ENCODE assay signal across 18 cellular contexts in the genomic region with DNA sequence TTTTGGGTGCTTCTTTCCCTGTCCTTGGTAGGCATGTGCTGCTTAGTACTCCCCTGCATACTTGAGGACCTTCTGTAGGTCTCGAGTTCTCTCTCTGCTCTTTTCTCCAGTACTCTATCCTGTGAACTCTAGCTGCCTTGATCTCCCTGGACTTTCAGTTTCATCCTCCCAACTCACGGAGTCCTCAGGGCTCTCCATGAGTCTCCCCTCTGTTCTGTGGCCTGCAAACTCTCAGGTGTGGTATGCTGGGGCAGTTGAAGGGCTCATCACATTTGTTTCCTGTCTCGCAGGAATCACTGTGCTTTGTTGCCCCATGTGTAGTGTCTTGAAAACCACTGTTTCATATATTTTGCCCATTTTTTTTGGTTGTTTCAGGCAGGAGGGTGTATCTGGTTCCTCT. TPM values are rescaled to one million over a fixed set of nuclear protein-coding genes. Genes with fewer than 3 reads are reported as not detected.
DNase-seq lines count a peak whose midpoint lies in the region; ATAC-seq and TF ChIP-seq lines count a peak whose summit lies in the region.
"Had no signal": no experiment of that assay in that cellular context is flagged by ENCODE, and none has a peak within 500 bp of the region (broad histone marks: within the 10 kb centered on the region; RNA-seq: fewer than 3 reads in every experiment).

No MANE protein-coding gene starts in this region.

- ATAC-seq in stimulated activated naive CD8-positive, alpha-beta T cell treated with anti-CD3 and anti-CD28 coated beads, Interleukin-15, amount 100 ng/mL, for 72 hours = no peak
- ATAC-seq in memory B cell (ENCODE audit: low read depth) (no peak), upper lobe of left lung (ENCODE audit: low FRiP score in 2 of 2) (no peak)

- TF ChIP-seq POLR2A in upper lobe of left lung (IDR thresholded peaks at IDR 0.05) = no peak

- peaks cover 66% of the 10 kb centered on the region for H3K4me1 Mint-ChIP-seq in stimulated activated naive CD8-positive, alpha-beta T cell treated with anti-CD3 and anti-CD28 coated beads, Interleukin-15, Interleukin-2, amounts not matched to agents 100 ng/mL and 50 ng/mL, for 24 hours (ENCODE audit: low read depth)
- H3K4me1 Mint-ChIP-seq in stimulated activated naive CD8-positive, alpha-beta T cell treated with anti-CD3 and anti-CD28 coated beads, Interleukin-15, amount 100 ng/mL, for 72 hours = peaks cover 59% of the 10 kb centered on the region
- peaks cover 53% of the 10 kb centered on the region for H3K4me1 Mint-ChIP-seq in activated CD4-positive, alpha-beta memory T cell treated with anti-CD3 and anti-CD28 coated beads, Interleukin-2, amount 10 ng/mL, durations not matched to agents 7 days and 5 days
- H3K4me1 Mint-ChIP-seq in memory B cell = peaks cover 34% of the 10 kb centered on the region

- no peak for TF ChIP-seq CTCF in upper lobe of left lung (IDR thresholded peaks at IDR 0.05)

- H3K27me3 Mint-ChIP-seq in stimulated activated naive CD8-positive, alpha-beta T cell treated with anti-CD3 and anti-CD28 coated beads, Interleukin-15, Interleukin-2, amounts not matched to agents 100 ng/mL and 50 ng/mL, for 24 hours = no peaks in the 10 kb centered on the region
- no peaks in the 10 kb centered on the region for H3K27me3 Mint-ChIP-seq in stimulated activated naive CD8-positive, alpha-beta T cell treated with anti-CD3 and anti-CD28 coated beads, Interleukin-15, amount 100 ng/mL, for 72 hours
- H3K27me3 Mint-ChIP-seq in activated CD4-positive, alpha-beta memory T cell treated with anti-CD3 and anti-CD28 coated beads, Interleukin-2, amount 10 ng/mL, durations not matched to agents 7 days and 5 days = no peaks in the 10 kb centered on the region
- no peaks in the 10 kb centered on the region for H3K27me3 Mint-ChIP-seq in memory B cell

- peaks cover 24 to 31% (median 29%) of the 10 kb centered on the region in 4 donors for H3K4me1 ChIP-seq in upper lobe of left lung

- H3K27me3 ChIP-seq in upper lobe of left lung = no peaks in the 10 kb centered on the region
- H3K27me3 ChIP-seq: BE2C, Peyer's patch, spleen, suprapubic skin had no signal

- H3K9me3 Mint-ChIP-seq in stimulated activated naive CD8-positive, alpha-beta T cell treated with anti-CD3 and anti-CD28 coated beads, Interleukin-15, Interleukin-2, amounts not matched to agents 100 ng/mL and 50 ng/mL, for 24 hours = no peaks in the 10 kb centered on the region
- no peaks in the 10 kb centered on the region for H3K9me3 Mint-ChIP-seq in stimulated activated naive CD8-positive, alpha-beta T cell treated with anti-CD3 and anti-CD28 coated beads, Interleukin-15, amount 100 ng/mL, for 72 hours
- no peaks in the 10 kb centered on the region for H3K9me3 Mint-ChIP-seq in activated CD4-positive, alpha-beta memory T cell treated with anti-CD3 and anti-CD28 coated beads, Interleukin-2, amount 10 ng/mL, durations not matched to agents 7 days and 5 days
- no peaks in the 10 kb centered on the region for H3K9me3 Mint-ChIP-seq in memory B cell

- peaks cover 20 to 72% (median 58%) of the 10 kb centered on the region in 4 donors for H3K36me3 ChIP-seq in upper lobe of left lung

- WGBS in upper lobe of left lung, 2 donors = 70 to 92% methylated on average over 3 of the region's 3 CpGs

- CTCF ChIA-PET in activated CD4-positive, alpha-beta memory T cell treated with anti-CD3 and anti-CD28 coated beads, Interleukin-2, amount 10 ng/mL, durations not matched to agents 7 days and 5 days (lab: Charles Lee) = interaction anchor here (0.6 to 7.2 kb wide), 7 partner anchors 14 to 74 kb away, joined by 4 to 60 read pairs (median 27); a partner anchor contains a TSS

- no peak for DNase-seq in stimulated activated naive CD8-positive, alpha-beta T cell treated with anti-CD3 and anti-CD28 coated beads, Interleukin-15, amount 100 ng/mL, for 72 hours
- no peak for DNase-seq in activated CD4-positive, alpha-beta memory T cell treated with anti-CD3 and anti-CD28 coated beads, Interleukin-2, amount 10 ng/mL, durations not matched to agents 7 days and 5 days
- DNase-seq in memory B cell (ENCODE audit: low spot score in 2 of 2) = no peak
- DNase-seq in upper lobe of left lung = no peak
- DNase-seq in hypothalamus (lab: John Stamatoyannopoulos, UW) = no peak
- DNase-seq in NCI-H1048 (lab: John Stamatoyannopoulos, UW) = no peak
- DNase-seq in C1 segment of cervical spinal cord (lab: John Stamatoyannopoulos, UW) = no peak
- DNase-seq: activated gamma-delta T cell treated with Interleukin-2 at 50 U/mL for 16 hours, BE2C, islet precursor cell, NCI-H1930, NCI-H524 treated with DMSO at 0.1 percent for 48 hours, Peyer's patch, spleen had no signal

- no peak for TF ChIP-seq EP300 in upper lobe of left lung (IDR thresholded peaks at IDR 0.05)

- H3K9me3 ChIP-seq in upper lobe of left lung = no peaks in the 10 kb centered on the region
- H3K9me3 ChIP-seq: BE2C, Peyer's patch, spleen, suprapubic skin had no signal

- H3K36me3 Mint-ChIP-seq in stimulated activated naive CD8-positive, alpha-beta T cell treated with anti-CD3 and anti-CD28 coated beads, Interleukin-15, Interleukin-2, amounts not matched to agents 100 ng/mL and 50 ng/mL, for 24 hours (ENCODE audit: low read depth) = peaks cover 70% of the 10 kb centered on the region
- H3K36me3 Mint-ChIP-seq in activated CD4-positive, alpha-beta memory T cell treated with anti-CD3 and anti-CD28 coated beads, Interleukin-2, amount 10 ng/mL, durations not matched to agents 7 days and 5 days (ENCODE audit: low read depth) = peaks cover 76% of the 10 kb centered on the region
- H3K36me3 Mint-ChIP-seq in memory B cell = peaks cover 41% of the 10 kb centered on the region

- no peak overlapping the region for H3K4me3 ChIP-seq in upper lobe of left lung
- H3K4me3 ChIP-seq: Peyer's patch, spleen, suprapubic skin had no signal

- no peak overlapping the region for H3K4me3 Mint-ChIP-seq in stimulated activated naive CD8-positive, alpha-beta T cell treated with anti-CD3 and anti-CD28 coated beads, Interleukin-15, Interleukin-2, amounts not matched to agents 100 ng/mL and 50 ng/mL, for 24 hours
- H3K4me3 Mint-ChIP-seq in stimulated activated naive CD8-positive, alpha-beta T cell treated with anti-CD3 and anti-CD28 coated beads, Interleukin-15, amount 100 ng/mL, for 72 hours = no peak overlapping the region
- no peak overlapping the region for H3K4me3 Mint-ChIP-seq in activated CD4-positive, alpha-beta memory T cell treated with anti-CD3 and anti-CD28 coated beads, Interleukin-2, amount 10 ng/mL, durations not matched to agents 7 days and 5 days
- no peak overlapping the region for H3K4me3 Mint-ChIP-seq in memory B cell

- H3K27ac ChIP-seq in upper lobe of left lung = peak overlapping the region in 1 of 4 donors; percentile 99
- H3K27ac ChIP-seq: parathyroid adenoma, Peyer's patch, suprapubic skin had no signal

- peak overlapping the region; percentile 95 for H3K27ac Mint-ChIP-seq in stimulated activated naive CD8-positive, alpha-beta T cell treated with anti-CD3 and anti-CD28 coated beads, Interleukin-15, Interleukin-2, amounts not matched to agents 100 ng/mL and 50 ng/mL, for 24 hours
- peak overlapping the region in 1 of 2 donors; percentile 77 for H3K27ac Mint-ChIP-seq in stimulated activated naive CD8-positive, alpha-beta T cell treated with anti-CD3 and anti-CD28 coated beads, Interleukin-15, amount 100 ng/mL, for 72 hours
- H3K27ac Mint-ChIP-seq in activated CD4-positive, alpha-beta memory T cell treated with anti-CD3 and anti-CD28 coated beads, Interleukin-2, amount 10 ng/mL, durations not matched to agents 7 days and 5 days = peak overlapping the region; percentile 66
- H3K27ac Mint-ChIP-seq in memory B cell = peak overlapping the region; percentile 49

- POLR2A ChIA-PET in activated CD4-positive, alpha-beta memory T cell treated with anti-CD3 and anti-CD28 coated beads, Interleukin-2, amount 10 ng/mL, durations not matched to agents 7 days and 5 days (lab: Charles Lee) = interaction anchor here (6.1 to 10.7 kb wide), 2 partner anchors 14 to 15 kb away, joined by 88 to 103 read pairs; a partner anchor contains a TSS

RNA-seq across cellular contexts. Expression of a gene that starts 3.3 kb away (rescaled TPM):
- total RNA-seq in activated CD4-positive, alpha-beta memory T cell treated with anti-CD3 and anti-CD28 coated beads, Interleukin-2, amount 10 ng/mL, durations not matched to agents 7 days and 5 days = 10 to 100 TPM; 86.4 to 95.0 TPM
- total RNA-seq in upper lobe of left lung = 100 to 1,000 TPM in 1 of 6 donors, 10 to 100 TPM in 5; 39.8 to 123 (median 51.1) TPM

RNA-seq across cellular contexts. Expression of a gene that starts 14.6 kb away (rescaled TPM):
- total RNA-seq in activated CD4-positive, alpha-beta memory T cell treated with anti-CD3 and anti-CD28 coated beads, Interleukin-2, amount 10 ng/mL, durations not matched to agents 7 days and 5 days = 100 to 1,000 TPM; 230 to 241 TPM
- 100 to 1,000 TPM; 142 to 193 (median 173) TPM for total RNA-seq in upper lobe of left lung

RNA-seq across cellular contexts. Expression of a gene that starts 17.8 kb away (rescaled TPM):
- total RNA-seq in activated CD4-positive, alpha-beta memory T cell treated with anti-CD3 and anti-CD28 coated beads, Interleukin-2, amount 10 ng/mL, durations not matched to agents 7 days and 5 days = not detected
- total RNA-seq in upper lobe of left lung = 1 to 10 TPM in 1 of 6 donors, not detected in 5; 2.4 TPM
- total RNA-seq: LHCN-M2, Peyer's patch, spleen, suprapubic skin had no signal

RNA-seq across cellular contexts. Expression of a gene that starts 40.5 kb away (rescaled TPM):
- under 1 TPM; 0.33 to 0.58 TPM for total RNA-seq in activated CD4-positive, alpha-beta memory T cell treated with anti-CD3 and anti-CD28 coated beads, Interleukin-2, amount 10 ng/mL, durations not matched to agents 7 days and 5 days
- 1 to 10 TPM in 4 of 6 donors, under 1 TPM in 1, not detected in 1; 0.79 to 6.1 (median 3.0) TPM for total RNA-seq in upper lobe of left lung
- total RNA-seq: Peyer's patch, suprapubic skin had no signal

RNA-seq across cellular contexts. Expression of a gene that starts 54.9 kb away (rescaled TPM):
- total RNA-seq in activated CD4-positive, alpha-beta memory T cell treated with anti-CD3 and anti-CD28 coated beads, Interleukin-2, amount 10 ng/mL, durations not matched to agents 7 days and 5 days = under 1 TPM; 0.30 to 0.65 TPM
- total RNA-seq in upper lobe of left lung = 10 to 100 TPM; 12.6 to 68.1 (median 30.5) TPM
- total RNA-seq: LHCN-M2, Peyer's patch, spleen had no signal
